In the genomic region with DNA sequence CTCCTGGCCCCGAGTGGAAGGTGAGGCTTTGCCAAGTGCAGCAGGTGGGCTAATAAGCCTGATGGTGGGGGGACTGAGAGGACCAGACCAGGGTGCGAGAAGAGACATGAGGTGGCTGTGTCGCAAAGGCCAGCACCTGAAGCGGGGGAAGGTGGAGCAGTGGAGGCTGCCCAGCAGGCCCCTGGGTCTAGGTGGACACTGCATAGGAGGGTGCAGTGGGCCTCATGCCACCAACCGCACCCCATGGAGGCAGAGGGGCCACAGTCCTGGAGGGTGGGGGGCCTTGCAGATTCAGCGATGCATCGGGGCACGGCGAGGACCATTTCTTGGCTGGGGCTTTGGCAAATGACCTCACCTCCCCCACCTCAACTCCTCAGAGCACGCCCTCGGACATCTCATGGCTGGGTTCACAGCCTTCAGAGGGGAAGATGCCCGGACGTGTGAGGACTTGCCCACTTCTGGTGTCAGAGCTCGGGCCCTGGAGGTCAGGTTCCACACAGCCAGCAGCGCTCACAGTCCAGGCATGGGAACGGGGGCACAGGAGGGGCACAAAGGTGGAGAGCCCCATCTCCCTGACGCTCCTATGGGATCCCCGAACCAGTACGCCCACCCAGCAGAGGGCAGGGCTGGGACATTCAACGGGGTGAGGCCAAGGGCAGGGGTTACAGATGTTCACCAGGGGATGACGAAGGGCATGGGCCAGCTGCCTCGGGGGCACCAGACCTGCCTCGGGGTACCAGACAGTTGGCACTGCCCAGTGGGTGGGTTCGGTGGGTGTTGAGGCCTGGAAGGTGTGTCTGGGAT, we compare ENCODE assay signal across 14 cellular contexts. TPM values are rescaled to one million over a fixed set of nuclear protein-coding genes. Genes with fewer than 3 reads are reported as not detected.
DNase-seq lines count a peak whose midpoint lies in the region; ATAC-seq and TF ChIP-seq lines count a peak whose summit lies in the region.
"Had no signal": no experiment of that assay in that cellular context is flagged by ENCODE, and none has a peak within 500 bp of the region (broad histone marks: within the 10 kb centered on the region; RNA-seq: fewer than 3 reads in every experiment).

No MANE protein-coding gene starts in this region.

- H3K27ac Mint-ChIP-seq in Caco-2 (ENCODE audit: unreplicated experiment): peak overlapping the region; percentile 59
- H3K27ac Mint-ChIP-seq in T-helper 17 cell: peak overlapping the region; percentile 88
- H3K27ac Mint-ChIP-seq in endodermal cell: peak overlapping the region; percentile 82
- H3K27ac Mint-ChIP-seq in Calu3 (ENCODE audit: unreplicated experiment): no peak overlapping the region

- H3K9me3 Mint-ChIP-seq in Caco-2 (ENCODE audit: unreplicated experiment): no peaks in the 10 kb centered on the region
- H3K9me3 Mint-ChIP-seq in endodermal cell: no peaks in the 10 kb centered on the region
- H3K9me3 Mint-ChIP-seq in Calu3 (ENCODE audit: low read depth, unreplicated experiment): no peaks in the 10 kb centered on the region

- WGBS in endodermal cell (ENCODE audit: insufficient coverage in 1 of 2, insufficient read length in 1 of 2), 2 experiments: 92 to 94% methylated on average over 14 to 24 of the region's 24 CpGs

- BruUV-seq in Caco-2 (replicated peaks; lab: Mats Ljungman, UMichigan) (no TSS peak), Calu3 (replicated peaks; lab: Mats Ljungman, UMichigan) (no TSS peak)

- no peaks in the 10 kb centered on the region for H3K9me3 ChIP-seq in BLaER1 treated with 17β-estradiol and CSF1 and Interleukin-3, amounts not matched to agents 10 nM and 100 nM (replicated peaks in 1 of 11)
- no peaks in the 10 kb centered on the region for H3K9me3 ChIP-seq in Caco-2
- H3K9me3 ChIP-seq in T-helper 17 cell (ENCODE audit: control insufficient read depth, low read length, poor library complexity, severe bottlenecking): no peaks in the 10 kb centered on the region
- H3K9me3 ChIP-seq in endodermal cell (ENCODE audit: control insufficient read depth, low read length): no peaks in the 10 kb centered on the region
- H3K9me3 ChIP-seq: BE2C had no signal

- H3K27ac ChIP-seq in BLaER1 treated with 17β-estradiol and CSF1 and Interleukin-3, amounts not matched to agents 10 nM and 100 nM: peak overlapping the region in 2 of 11 experiments; percentile 3 to 26; a peak in 1 of 22 replicates
- H3K27ac ChIP-seq in endodermal cell (ENCODE audit: low read depth, low read length): no peak overlapping the region

- H3K4me3 Mint-ChIP-seq in Caco-2 (ENCODE audit: unreplicated experiment) (no peak overlapping the region), T-helper 17 cell (no peak overlapping the region), endodermal cell (no peak overlapping the region), Calu3 (ENCODE audit: low read depth, unreplicated experiment) (no peak overlapping the region)

- H3K36me3 ChIP-seq in BLaER1 treated with 17β-estradiol and CSF1 and Interleukin-3, amounts not matched to agents 10 nM and 100 nM: peaks cover 17 to 22% (median 18%) of the 10 kb centered on the region in 11 experiments
- H3K36me3 ChIP-seq in Caco-2 (ENCODE audit: control insufficient read depth, insufficient read depth, low read length) (no peaks in the 10 kb centered on the region), endodermal cell (ENCODE audit: control insufficient read depth, insufficient read depth, low read length) (peaks cover 16% of the 10 kb centered on the region)

- DNase-seq in Caco-2 (no peak), T-helper 17 cell (no peak), endodermal cell (no peak), NCI-H82 treated with DMSO at 0.1 percent for 48 hours (lab: John Stamatoyannopoulos, UW; ENCODE audit: unreplicated experiment) (no peak), Calu3 (no peak)
- DNase-seq: Karpas-422; NCI-H1694 treated with DMSO at 0.1 percent for 48 hours; NCI-H526 treated with DMSO at 0.1 percent for 48 hours; stimulated activated CD4-positive, alpha-beta T cell treated with anti-CD3 and anti-CD28 coated beads, Interleukin-4, amount 100 ng/mL, for 24 hours had no signal

- peak overlapping the region; percentile 27 to 83 (median 79) for H3K4me2 ChIP-seq in BLaER1 treated with 17β-estradiol and CSF1 and Interleukin-3, amounts not matched to agents 10 nM and 100 nM

- H3K27me3 Mint-ChIP-seq in Caco-2 (ENCODE audit: insufficient read depth, unreplicated experiment): no peaks in the 10 kb centered on the region
- no peaks in the 10 kb centered on the region for H3K27me3 Mint-ChIP-seq in T-helper 17 cell
- H3K27me3 Mint-ChIP-seq in endodermal cell (ENCODE audit: insufficient read depth): no peaks in the 10 kb centered on the region
- no peaks in the 10 kb centered on the region for H3K27me3 Mint-ChIP-seq in Calu3 (ENCODE audit: unreplicated experiment)

- peaks cover 0 to 84% (median 59%) of the 10 kb centered on the region in 11 experiments; a peak in 19 of 22 replicates for H4K20me1 ChIP-seq in BLaER1 treated with 17β-estradiol and CSF1 and Interleukin-3, amounts not matched to agents 10 nM and 100 nM

- H3K9ac ChIP-seq in BLaER1 treated with 17β-estradiol and CSF1 and Interleukin-3, amounts not matched to agents 10 nM and 100 nM: peak overlapping the region in 3 of 11 experiments; percentile 2 to 29 (median 12); a peak in 3 of 22 replicates
- H3K9ac ChIP-seq in endodermal cell (ENCODE audit: extremely low read depth, low read length, poor library complexity, severe bottlenecking): no peak overlapping the region

- ATAC-seq in T-helper 17 cell (no peak), HG02870 (IDR thresholded peaks at IDR 0.05; ENCODE audit: unreplicated experiment) (no peak), HG03175 (IDR thresholded peaks at IDR 0.05; ENCODE audit: unreplicated experiment) (no peak)
- ATAC-seq: Right ventricle myocardium inferior had no signal

- POLR2A ChIA-PET in Caco-2 (lab: Charles Lee): no interaction called here

- H3K4me3 ChIP-seq in BLaER1 treated with 17β-estradiol and CSF1 and Interleukin-3, amounts not matched to agents 10 nM and 100 nM: no peak overlapping the region
- H3K4me3 ChIP-seq in Caco-2 (ENCODE audit: low read depth, low read length): no peak overlapping the region
- no peak overlapping the region for H3K4me3 ChIP-seq in endodermal cell (ENCODE audit: low read length)

- intact Hi-C loops in Caco-2 (cut with micrococcal nuclease; ENCODE audit: unreplicated experiment): no loop called here
- intact Hi-C loops in Calu3 (cut with micrococcal nuclease; ENCODE audit: unreplicated experiment): no loop called here

- H3K36me3 Mint-ChIP-seq in Caco-2 (ENCODE audit: insufficient read depth, unreplicated experiment): peaks cover 56% of the 10 kb centered on the region
- peaks cover 2% of the 10 kb centered on the region for H3K36me3 Mint-ChIP-seq in T-helper 17 cell (ENCODE audit: low read depth)
- peaks cover 20% of the 10 kb centered on the region for H3K36me3 Mint-ChIP-seq in endodermal cell (ENCODE audit: low read depth)
- peaks cover 11% of the 10 kb centered on the region for H3K36me3 Mint-ChIP-seq in Calu3 (ENCODE audit: insufficient read depth, unreplicated experiment)

- H3K27me3 ChIP-seq in BLaER1 treated with 17β-estradiol and CSF1 and Interleukin-3, amounts not matched to agents 10 nM and 100 nM: no peaks in the 10 kb centered on the region
- no peaks in the 10 kb centered on the region for H3K27me3 ChIP-seq in Caco-2 (replicated peaks; ENCODE audit: control insufficient read depth, insufficient read depth, low read length)
- no peaks in the 10 kb centered on the region for H3K27me3 ChIP-seq in endodermal cell (ENCODE audit: control insufficient read depth, insufficient read depth, low read length, poor library complexity, severe bottlenecking)
- H3K27me3 ChIP-seq: BE2C had no signal

- TF ChIP-seq CTCF in Caco-2 (IDR thresholded peaks at IDR 0.05; ENCODE audit: insufficient read depth in 1 of 2, low read depth in 1 of 2, low read length in 1 of 2, severe bottlenecking in 1 of 2, unreplicated experiment in 1 of 2) (no peak), endodermal cell (conservative IDR thresholded peaks at IDR 0.05) (no peak), Calu3 (IDR thresholded peaks at IDR 0.05; ENCODE audit: unreplicated experiment) (no peak)

- peaks cover 15 to 66% (median 60%) of the 10 kb centered on the region in 10 experiments for H3K4me1 ChIP-seq in BLaER1 treated with 17β-estradiol and CSF1 and Interleukin-3, amounts not matched to agents 10 nM and 100 nM
- H3K4me1 ChIP-seq in Caco-2 (peaks cover 7% of the 10 kb centered on the region), endodermal cell (ENCODE audit: control insufficient read depth, insufficient read depth, low read length) (no peaks in the 10 kb centered on the region)
- H3K4me1 ChIP-seq: BE2C had no signal

- CTCF ChIA-PET in Caco-2 (lab: Charles Lee): no interaction called here
- CTCF ChIA-PET in Calu3 (lab: Charles Lee): interaction anchor here (0.5 kb wide), 1 partner anchor 28 kb away, joined by 5 read pairs; no protein-coding TSS in a partner anchor

- H3K4me1 Mint-ChIP-seq in Caco-2 (ENCODE audit: low read depth, unreplicated experiment) (peaks cover 19% of the 10 kb centered on the region), T-helper 17 cell (peaks cover 11% of the 10 kb centered on the region), endodermal cell (peaks cover 12% of the 10 kb centered on the region), Calu3 (ENCODE audit: low read depth, unreplicated experiment) (peaks cover 18% of the 10 kb centered on the region)

RNA-seq across cellular contexts. Expression of a gene that starts 35.4 kb away (rescaled TPM):
- total RNA-seq in Caco-2 (2022): 91.3 and 103 TPM in 2 replicates
- total RNA-seq in T-helper 17 cell: 100 to 1,000 TPM; 124 TPM
- total RNA-seq in endodermal cell: 10 to 100 TPM; 84.0 to 84.8 TPM
- polyA plus RNA-seq in endodermal cell (2013, experiment 1 of 2): 75.0 TPM
- 63.5 TPM for polyA plus RNA-seq in endodermal cell (2013, experiment 2 of 2)
- 61.7 and 70.8 TPM in 2 replicates for total RNA-seq in Calu3 (2022)

RNA-seq across cellular contexts. Expression of a gene that starts 51.6 kb away (rescaled TPM):
- total RNA-seq in Caco-2 (2022) (110 and 118 TPM in 2 replicates), T-helper 17 cell (10 to 100 TPM; 62.1 to 73.4 TPM), endodermal cell (10 to 100 TPM; 79.5 to 96.4 TPM), Calu3 (2022) (56.7 and 58.1 TPM in 2 replicates)
- polyA plus RNA-seq in endodermal cell (2013, experiment 1 of 2): 123 TPM
- 111 TPM for polyA plus RNA-seq in endodermal cell (2013, experiment 2 of 2)

RNA-seq across cellular contexts. Expression of a gene that starts 54.8 kb away (rescaled TPM):
- total RNA-seq in Caco-2 (2022): 0.12 and 0.32 TPM in 2 replicates
- total RNA-seq in T-helper 17 cell: not detected
- total RNA-seq in endodermal cell: 1 to 10 TPM; 1.5 to 6.0 TPM
- 0.32 TPM for polyA plus RNA-seq in endodermal cell (2013, experiment 1 of 2)
- 0.29 TPM for polyA plus RNA-seq in endodermal cell (2013, experiment 2 of 2)
- total RNA-seq in Calu3 (2022): not detected in 2 replicates
